In genomic region chr7:131197920-131198610, GRCh38 we compare ENCODE assay signal across 15 cellular contexts.
DNase-seq lines count a peak whose midpoint lies in the region; ATAC-seq, FAIRE-seq and TF ChIP-seq lines count a peak whose summit lies in the region.
"Had no signal": no experiment of that assay in that cellular context is flagged by ENCODE, and none has a peak within 500 bp of the region (broad histone marks: within the 10 kb centered on the region; RNA-seq: fewer than 3 reads in every experiment).

No MANE protein-coding gene starts in this region.

- DNase-seq in A549 (ENCODE audit: low read depth in 1 of 2, low spot score in 1 of 2) (peak in 1 of 2 experiments; percentile 38), GM04504 (ENCODE audit: low read depth) (peak; percentile 68), RCC 7860 (ENCODE audit: low spot score) (peak; percentile 49), foreskin fibroblast (peak; percentile 45 to 66), erythroblast (lab: John Stamatoyannopoulos, UW) (no peak), NCI-H82 (lab: John Stamatoyannopoulos, UW) (no peak)
- DNase-seq in activated CD4-positive, CD25-positive, alpha-beta regulatory T cell treated with anti-CD3 and anti-CD28 coated beads, Interleukin-2, amount 50 U/mL, for 72 hours: no peak
- DNase-seq in effector CD8-positive, alpha-beta T cell (lab: John Stamatoyannopoulos, UW): no peak
- DNase-seq: activated CD4-positive, alpha-beta T cell treated with anti-CD3 and anti-CD28 coated beads for 48 hours; effector memory CD8-positive, alpha-beta T cell; NCI-H1092 treated with DMSO at 0.1 percent for 48 hours; T-helper 1 cell had no signal

- ATAC-seq in A549: peak; percentile 63 to 65; a peak in 5 of 6 replicates
- ATAC-seq: effector memory CD8-positive, alpha-beta T cell had no signal

- H3K27ac ChIP-seq in A549: peak overlapping the region; percentile 58 to 75
- H3K27ac ChIP-seq: BLaER1 had no signal

- no peaks in the 10 kb centered on the region for H3K9me3 ChIP-seq in A549
- H3K9me3 ChIP-seq: BLaER1 had no signal

- POLR2A ChIA-PET in A549 (lab: Yijun Ruan, JAX): no interaction called here

- TF ChIP-seq EP300 in A549 (IDR thresholded peaks at IDR 0.05): no peak

- H3K4me2 ChIP-seq in A549: peak overlapping the region; percentile 48
- H3K4me2 ChIP-seq: BLaER1 had no signal

- H3K4me3 ChIP-seq in A549 (no peak overlapping the region), foreskin fibroblast (ENCODE audit: low read depth in 1 of 2, low read length in 2 of 2) (no peak overlapping the region)
- H3K4me3 ChIP-seq: BLaER1 had no signal

- TF ChIP-seq POLR2A in A549 (IDR thresholded peaks at IDR 0.05; ENCODE audit: low read length): no peak
- TF ChIP-seq POLR2A in erythroblast (IDR thresholded peaks at IDR 0.05; ENCODE audit: low read length): no peak

- 69% methylated on average over 4 of the region's 4 CpGs for WGBS in A549 (ENCODE audit: missing lambda C conversion rate)

- 0 out of 5 replicates have a peak, but pooled peaks of 1 of the 2 experiments have one; percentile 8 for TF ChIP-seq RAD21 in A549 (conservative IDR thresholded peaks at IDR 0.05 in 1 of 2, IDR thresholded peaks at IDR 0.05 in 1 of 2)

- CTCF ChIA-PET in A549 (lab: Yijun Ruan, JAX): no interaction called here

- peaks cover 56% of the 10 kb centered on the region for H3K4me1 ChIP-seq in A549
- H3K4me1 ChIP-seq: BLaER1 had no signal

- no peak for TF ChIP-seq CTCF in A549 (IDR thresholded peaks at IDR 0.05)
- no peak for TF ChIP-seq CTCF in foreskin fibroblast (IDR thresholded peaks at IDR 0.05; ENCODE audit: low read depth, low read length)

- FAIRE-seq in A549 (lab: Jason Lieb, UNC): no peak
- FAIRE-seq in RCC 7860 (lab: Jason Lieb, UNC): peak; percentile 92
- FAIRE-seq: H1, keratinocyte had no signal

TF ChIP-seq in A549, 52 proteins besides CTCF, POLR2A, EP300 and RAD21:
- TF ChIP-seq JUNB (IDR thresholded peaks at IDR 0.05): no peak
- TF ChIP-seq HOXB5 (CRISPR knock-in tag; IDR thresholded peaks at IDR 0.05): 0 out of 2 replicates have a peak, but pooled peaks have one; percentile 19
- TF ChIP-seq ZFP36 (IDR thresholded peaks at IDR 0.05; ENCODE audit: borderline replicate concordance, partially characterized antibody): no peak
- no peak for TF ChIP-seq BHLHE40 (IDR thresholded peaks at IDR 0.05; ENCODE audit: low read depth, low read length)

Comparison
In these comparisons a context has a peak if more than half of its experiments do, and no peak if none do; other contexts are left out.
1. DNase-seq: peak in GM04504 (single experiment), RCC 7860 (single experiment) and foreskin fibroblast (2 of 2); none in activated CD4-positive, CD25-positive, alpha-beta regulatory T cell treated with anti-CD3 and anti-CD28 coated beads, Interleukin-2, amount 50 U/mL, for 72 hours (single experiment), erythroblast (0 of 2), NCI-H82 (single experiment) and effector CD8-positive, alpha-beta T cell (single experiment).